Comparison of ENCODE assay signal across 18 cellular contexts in genomic region chr5:68454766-68455165, GRCh38.
"Had no signal": no experiment of that assay in that cellular context is flagged by ENCODE, and none has a peak within 500 bp of the region (broad histone marks: within the 10 kb centered on the region; RNA-seq: fewer than 3 reads in every experiment).

No MANE protein-coding gene starts in this region.

- H3K4me1 Mint-ChIP-seq: stimulated activated naive B cell treated with anti-CD40 and anti-IgM and Interleukin-4, amounts not matched to agents 10 μg/mL and 1 μg/mL and 100 μg/mL, for 72 hours had no signal

- ATAC-seq: esophagus mucosa; gastrocnemius medialis; heart right ventricle; naive thymus-derived CD4-positive, alpha-beta T cell; sciatic nerve; stimulated activated naive B cell treated with anti-CD40 and anti-IgM and Interleukin-4, amounts not matched to agents 10 μg/mL and 1 μg/mL and 100 μg/mL, for 72 hours; stimulated activated naive CD8-positive, alpha-beta T cell treated with anti-CD3 and anti-CD28 coated beads, Interleukin-15, amount 100 ng/mL, for 72 hours had no signal

- H3K27me3 ChIP-seq: gastrocnemius medialis, heart right ventricle, neutrophil, transverse colon had no signal

- H3K36me3 ChIP-seq: gastrocnemius medialis, heart right ventricle, neutrophil, thoracic aorta, transverse colon had no signal

- H3K36me3 Mint-ChIP-seq: naive thymus-derived CD4-positive, alpha-beta T cell; stimulated activated naive B cell treated with anti-CD40 and anti-IgM and Interleukin-4, amounts not matched to agents 10 μg/mL and 1 μg/mL and 100 μg/mL, for 72 hours had no signal

- H3K27ac Mint-ChIP-seq: naive thymus-derived CD4-positive, alpha-beta T cell; stimulated activated naive B cell treated with anti-CD40 and anti-IgM and Interleukin-4, amounts not matched to agents 10 μg/mL and 1 μg/mL and 100 μg/mL, for 72 hours; stimulated activated naive CD8-positive, alpha-beta T cell treated with anti-CD3 and anti-CD28 coated beads, Interleukin-15, amount 100 ng/mL, for 72 hours had no signal

- H3K4me3 ChIP-seq: gastrocnemius medialis, heart right ventricle, skin epidermis, thoracic aorta, transverse colon had no signal

- H3K27ac ChIP-seq: gastrocnemius medialis, heart right ventricle, neutrophil, skin epidermis, thoracic aorta, transverse colon had no signal

- H3K9me3 ChIP-seq: gastrocnemius medialis, neutrophil, thoracic aorta, transverse colon had no signal

- DNase-seq: effector memory CD4-positive, alpha-beta T cell; gastrocnemius medialis; heart right ventricle; hypothalamus; kidney glomerular epithelial cell; naive thymus-derived CD4-positive, alpha-beta T cell; nephron progenitor cell; posterior cingulate gyrus; stimulated activated CD4-positive, alpha-beta T cell treated with anti-CD3 and anti-CD28 coated beads, Interleukin-2, amount 100 ng/mL, for 24 hours; stimulated activated CD4-positive, alpha-beta T cell treated with anti-CD3 and anti-CD28 coated beads, Interleukin-4, amount 100 ng/mL, for 4 hours; stimulated activated naive B cell treated with anti-CD40 and anti-IgM and Interleukin-4, amounts not matched to agents 10 μg/mL and 1 μg/mL and 100 μg/mL, for 72 hours; stimulated activated naive CD8-positive, alpha-beta T cell treated with anti-CD3 and anti-CD28 coated beads, Interleukin-15, amount 100 ng/mL, for 72 hours; transverse colon had no signal

- H3K9me3 Mint-ChIP-seq: stimulated activated naive B cell treated with anti-CD40 and anti-IgM and Interleukin-4, amounts not matched to agents 10 μg/mL and 1 μg/mL and 100 μg/mL, for 72 hours; stimulated activated naive CD8-positive, alpha-beta T cell treated with anti-CD3 and anti-CD28 coated beads, Interleukin-15, amount 100 ng/mL, for 72 hours had no signal

- H3K4me3 Mint-ChIP-seq: naive thymus-derived CD4-positive, alpha-beta T cell; nephron progenitor cell; stimulated activated naive B cell treated with anti-CD40 and anti-IgM and Interleukin-4, amounts not matched to agents 10 μg/mL and 1 μg/mL and 100 μg/mL, for 72 hours; stimulated activated naive CD8-positive, alpha-beta T cell treated with anti-CD3 and anti-CD28 coated beads, Interleukin-15, amount 100 ng/mL, for 72 hours had no signal
